13 cellular contexts compared by ENCODE assay signal in the genomic region with DNA sequence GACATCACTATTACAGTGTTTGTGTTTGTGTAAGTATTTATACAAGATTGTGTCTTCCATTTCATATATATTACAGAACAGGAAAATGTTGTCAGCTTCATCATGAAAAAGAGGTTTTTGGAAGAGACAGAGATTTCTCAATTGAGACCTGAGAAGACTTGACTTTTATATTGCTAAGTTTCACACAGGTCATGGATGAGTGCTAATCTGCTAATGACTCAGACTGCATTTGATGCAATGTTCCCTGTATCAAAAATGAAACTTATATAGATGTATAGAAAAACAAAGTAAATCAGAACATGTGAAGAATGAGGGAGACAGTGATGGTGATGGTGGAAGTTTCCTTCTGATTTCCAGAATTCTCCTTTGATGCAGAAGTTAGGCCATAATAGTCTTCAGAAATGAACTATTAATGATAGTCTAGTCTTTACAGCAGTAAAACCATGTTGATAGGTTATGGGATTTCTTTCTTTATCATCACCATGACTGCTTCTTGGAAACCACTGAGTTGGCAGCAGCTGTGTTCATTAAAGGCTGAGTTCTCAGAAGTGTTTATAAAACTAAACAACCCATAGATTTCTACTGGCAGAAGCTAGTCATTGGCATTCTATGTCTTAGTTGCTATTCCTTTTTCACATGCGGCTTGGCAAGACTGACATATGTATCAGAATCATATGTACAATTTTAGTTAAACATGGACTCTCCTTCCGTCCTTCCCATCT.
"Had no signal": no experiment of that assay in that cellular context is flagged by ENCODE, and none has a peak within 500 bp of the region (broad histone marks: within the 10 kb centered on the region; RNA-seq: fewer than 3 reads in every experiment).

No MANE protein-coding gene starts in this region.

- H3K4me1 Mint-ChIP-seq: immature natural killer cell had no signal

- H3K36me3 ChIP-seq: cardiac muscle cell, left ventricle myocardium inferior, thoracic aorta, upper lobe of left lung had no signal

- H3K4me3 Mint-ChIP-seq: dendritic cell treated with granulocyte-macrophage colony-stimulating factor and Interleukin-4, amounts not matched to agents 40 ng/mL and 50 ng/mL, for 4 days; immature natural killer cell had no signal

- H3K9me3 Mint-ChIP-seq: activated T-helper 2 cell treated with anti-CD3 and anti-CD28 coated beads, Interferon-gamma antibody, Interleukin-2, Interleukin-4, amounts not matched to agents 10 μg/mL and 5 μg/mL and 100 μg/mL, durations not matched to agents 14 hours and 24 hours and 36 hours had no signal

- H3K27ac ChIP-seq: cardiac muscle cell, left ventricle myocardium inferior, SK-N-MC, thoracic aorta, upper lobe of left lung had no signal

- DNase-seq: activated CD8-positive, alpha-beta memory T cell treated with anti-CD3 and anti-CD28 coated beads, Interleukin-2, amount 50 U/mL, for 4 hours; activated naive CD4-positive, alpha-beta T cell treated with anti-CD3 and anti-CD28 coated beads, Interleukin-2, amount 50 U/mL, for 16 hours; effector CD8-positive, alpha-beta T cell; immature natural killer cell; kidney glomerular epithelial cell; left ventricle myocardium inferior; occipital lobe; upper lobe of left lung had no signal

- H3K4me1 ChIP-seq: upper lobe of left lung had no signal

- H3K27me3 ChIP-seq: cardiac muscle cell, upper lobe of left lung had no signal

- H3K27ac Mint-ChIP-seq: activated T-helper 2 cell treated with anti-CD3 and anti-CD28 coated beads, Interferon-gamma antibody, Interleukin-2, Interleukin-4, amounts not matched to agents 10 μg/mL and 5 μg/mL and 100 μg/mL, durations not matched to agents 14 hours and 24 hours and 36 hours; dendritic cell treated with granulocyte-macrophage colony-stimulating factor and Interleukin-4, amounts not matched to agents 40 ng/mL and 50 ng/mL, for 4 days; immature natural killer cell had no signal

- H3K4me3 ChIP-seq: cardiac muscle cell, left ventricle myocardium inferior, SK-N-MC, thoracic aorta, upper lobe of left lung had no signal

- H3K36me3 Mint-ChIP-seq: immature natural killer cell had no signal
